12 cellular contexts compared by ENCODE assay signal in genomic region chr10:6563075-6563474, GRCh38. TPM values are rescaled to one million over a fixed set of nuclear protein-coding genes. Genes with fewer than 3 reads are reported as not detected.
DNase-seq lines count a peak whose midpoint lies in the region; ATAC-seq and TF ChIP-seq lines count a peak whose summit lies in the region.
"Had no signal": no experiment of that assay in that cellular context is flagged by ENCODE, and none has a peak within 500 bp of the region (broad histone marks: within the 10 kb centered on the region; RNA-seq: fewer than 3 reads in every experiment).

No MANE protein-coding gene starts in this region.

- peak; percentile 35 to 57 for ATAC-seq in CD4-positive, CD25-positive, alpha-beta regulatory T cell (ENCODE audit: low read depth in 2 of 2)
- ATAC-seq in GM21390 (IDR thresholded peaks at IDR 0.05; ENCODE audit: unreplicated experiment) (no peak), HG03039 (IDR thresholded peaks at IDR 0.05; ENCODE audit: unreplicated experiment) (no peak), GM18870 (IDR thresholded peaks at IDR 0.05; ENCODE audit: unreplicated experiment) (no peak)

- peaks cover 78% of the 10 kb centered on the region for H3K4me1 ChIP-seq in CD4-positive, CD25-positive, alpha-beta regulatory T cell (ENCODE audit: control insufficient read depth, insufficient read depth, low read length, poor library complexity, severe bottlenecking)
- peaks cover 36 to 51% of the 10 kb centered on the region in 2 experiments for H3K4me1 ChIP-seq in neutrophil (ENCODE audit: control insufficient read depth in 1 of 2, insufficient read depth in 1 of 2, low read depth in 1 of 2, low read length in 1 of 2)

- peaks cover 8% of the 10 kb centered on the region for H3K36me3 ChIP-seq in CD4-positive, CD25-positive, alpha-beta regulatory T cell (ENCODE audit: control insufficient read depth, insufficient read depth, low read length)
- H3K36me3 ChIP-seq in neutrophil: no peaks in the 10 kb centered on the region

- no peaks in the 10 kb centered on the region for H3K27me3 Mint-ChIP-seq in CD4-positive, CD25-positive, alpha-beta regulatory T cell
- no peaks in the 10 kb centered on the region for H3K27me3 Mint-ChIP-seq in T-helper 1 cell treated with Interleukin-12 subunit alpha and Interleukin-12 subunit beta and Interleukin-4 antibody, amounts not matched to agents 30 μg/mL and 1 μg/mL, for 36 hours (ENCODE audit: low read depth)
- no peaks in the 10 kb centered on the region for H3K27me3 Mint-ChIP-seq in activated naive CD4-positive, alpha-beta T cell treated with anti-CD3 and anti-CD28 coated beads, Interleukin-2, amount 10 ng/mL, durations not matched to agents 7 days and 5 days

- H3K4me3 ChIP-seq in CD4-positive, CD25-positive, alpha-beta regulatory T cell (ENCODE audit: low read depth, low read length): peak overlapping the region; percentile 70
- no peak overlapping the region for H3K4me3 ChIP-seq in neutrophil (ENCODE audit: low read depth in 1 of 2, low read length in 1 of 2)

- CTCF ChIA-PET in activated naive CD4-positive, alpha-beta T cell treated with anti-CD3 and anti-CD28 coated beads, Interleukin-2, amount 10 ng/mL, durations not matched to agents 7 days and 5 days (lab: Charles Lee): interaction anchor here (0.8 to 3.4 kb wide), 9 partner anchors 10 to 117 kb away, joined by 3 to 15 read pairs (median 4); no protein-coding TSS in a partner anchor

- H3K9me3 ChIP-seq in CD4-positive, CD25-positive, alpha-beta regulatory T cell (ENCODE audit: control insufficient read depth in 2 of 2, low read length in 2 of 2): no peaks in the 10 kb centered on the region
- no peaks in the 10 kb centered on the region for H3K9me3 ChIP-seq in neutrophil

- peaks cover 20% of the 10 kb centered on the region for H3K36me3 Mint-ChIP-seq in CD4-positive, CD25-positive, alpha-beta regulatory T cell
- H3K36me3 Mint-ChIP-seq in T-helper 1 cell treated with Interleukin-12 subunit alpha and Interleukin-12 subunit beta and Interleukin-4 antibody, amounts not matched to agents 30 μg/mL and 1 μg/mL, for 36 hours (ENCODE audit: low read depth): peaks cover 36% of the 10 kb centered on the region
- H3K36me3 Mint-ChIP-seq in activated naive CD4-positive, alpha-beta T cell treated with anti-CD3 and anti-CD28 coated beads, Interleukin-2, amount 10 ng/mL, durations not matched to agents 7 days and 5 days: peaks cover 49% of the 10 kb centered on the region

- peak in 1 of 3 donors; percentile 76 for DNase-seq in CD4-positive, CD25-positive, alpha-beta regulatory T cell
- peak; percentile 68 for DNase-seq in activated naive CD4-positive, alpha-beta T cell treated with anti-CD3 and anti-CD28 coated beads, Interleukin-2, amount 10 ng/mL, durations not matched to agents 7 days and 5 days
- no peak for DNase-seq in globus pallidus (ENCODE audit: low spot score)
- DNase-seq: glutamatergic neuron, NCI-H1105 treated with DMSO at 0.1 percent for 48 hours, NCI-H526 had no signal

- peaks cover 56 to 97% (median 88%) of the 10 kb centered on the region in 4 donors for H3K4me1 Mint-ChIP-seq in CD4-positive, CD25-positive, alpha-beta regulatory T cell
- H3K4me1 Mint-ChIP-seq in T-helper 1 cell treated with Interleukin-12 subunit alpha and Interleukin-12 subunit beta and Interleukin-4 antibody, amounts not matched to agents 30 μg/mL and 1 μg/mL, for 36 hours (ENCODE audit: low read depth): peaks cover 68% of the 10 kb centered on the region
- peaks cover 94% of the 10 kb centered on the region for H3K4me1 Mint-ChIP-seq in activated naive CD4-positive, alpha-beta T cell treated with anti-CD3 and anti-CD28 coated beads, Interleukin-2, amount 10 ng/mL, durations not matched to agents 7 days and 5 days

- peak overlapping the region; percentile 48 to 98 (median 83) for H3K27ac Mint-ChIP-seq in CD4-positive, CD25-positive, alpha-beta regulatory T cell
- peak overlapping the region; percentile 89 for H3K27ac Mint-ChIP-seq in T-helper 1 cell treated with Interleukin-12 subunit alpha and Interleukin-12 subunit beta and Interleukin-4 antibody, amounts not matched to agents 30 μg/mL and 1 μg/mL, for 36 hours
- H3K27ac Mint-ChIP-seq in activated naive CD4-positive, alpha-beta T cell treated with anti-CD3 and anti-CD28 coated beads, Interleukin-2, amount 10 ng/mL, durations not matched to agents 7 days and 5 days: peak overlapping the region; percentile 92

- H3K9me3 Mint-ChIP-seq in CD4-positive, CD25-positive, alpha-beta regulatory T cell: peaks cover 0 to 1% (median 0%) of the 10 kb centered on the region in 7 donors
- no peaks in the 10 kb centered on the region for H3K9me3 Mint-ChIP-seq in T-helper 1 cell treated with Interleukin-12 subunit alpha and Interleukin-12 subunit beta and Interleukin-4 antibody, amounts not matched to agents 30 μg/mL and 1 μg/mL, for 36 hours
- H3K9me3 Mint-ChIP-seq in activated naive CD4-positive, alpha-beta T cell treated with anti-CD3 and anti-CD28 coated beads, Interleukin-2, amount 10 ng/mL, durations not matched to agents 7 days and 5 days: no peaks in the 10 kb centered on the region

- H3K4me3 Mint-ChIP-seq in CD4-positive, CD25-positive, alpha-beta regulatory T cell: peak overlapping the region; percentile 59 to 86 (median 74)
- H3K4me3 Mint-ChIP-seq in T-helper 1 cell treated with Interleukin-12 subunit alpha and Interleukin-12 subunit beta and Interleukin-4 antibody, amounts not matched to agents 30 μg/mL and 1 μg/mL, for 36 hours: peak overlapping the region; percentile 70
- H3K4me3 Mint-ChIP-seq in activated naive CD4-positive, alpha-beta T cell treated with anti-CD3 and anti-CD28 coated beads, Interleukin-2, amount 10 ng/mL, durations not matched to agents 7 days and 5 days: peak overlapping the region; percentile 68

- H3K27ac ChIP-seq in CD4-positive, CD25-positive, alpha-beta regulatory T cell (ENCODE audit: insufficient read depth, low read length, poor library complexity, severe bottlenecking): peak overlapping the region; percentile 58
- peak overlapping the region; percentile 23 for H3K27ac ChIP-seq in neutrophil

- TF ChIP-seq CTCF in neutrophil (IDR thresholded peaks at IDR 0.05): no peak

- no peaks in the 10 kb centered on the region for H3K27me3 ChIP-seq in CD4-positive, CD25-positive, alpha-beta regulatory T cell (ENCODE audit: control insufficient read depth, insufficient read depth, low read length)
- no peaks in the 10 kb centered on the region for H3K27me3 ChIP-seq in neutrophil

RNA-seq across cellular contexts. Expression of gene PRKCQ, which starts 17.0 kb away (rescaled TPM):
- total RNA-seq in CD4-positive, CD25-positive, alpha-beta regulatory T cell: 87.3 TPM
- polyA plus RNA-seq in CD4-positive, CD25-positive, alpha-beta regulatory T cell: 10 to 100 TPM; 62.4 to 70.3 (median 66.8) TPM
- total RNA-seq: SK-MEL-5 had no signal

Comparison
In these comparisons a context has a peak if more than half of its experiments do, and no peak if none do; other contexts are left out.
1. ATAC-seq: peak in CD4-positive, CD25-positive, alpha-beta regulatory T cell (2 of 2); none in GM21390 (single experiment), HG03039 (single experiment) and GM18870 (single experiment).
2. Peak in every context shown above with its lines, with median percentiles within 50 percentile points of each other: H3K27ac Mint-ChIP-seq and H3K4me3 Mint-ChIP-seq.